In the genomic region with DNA sequence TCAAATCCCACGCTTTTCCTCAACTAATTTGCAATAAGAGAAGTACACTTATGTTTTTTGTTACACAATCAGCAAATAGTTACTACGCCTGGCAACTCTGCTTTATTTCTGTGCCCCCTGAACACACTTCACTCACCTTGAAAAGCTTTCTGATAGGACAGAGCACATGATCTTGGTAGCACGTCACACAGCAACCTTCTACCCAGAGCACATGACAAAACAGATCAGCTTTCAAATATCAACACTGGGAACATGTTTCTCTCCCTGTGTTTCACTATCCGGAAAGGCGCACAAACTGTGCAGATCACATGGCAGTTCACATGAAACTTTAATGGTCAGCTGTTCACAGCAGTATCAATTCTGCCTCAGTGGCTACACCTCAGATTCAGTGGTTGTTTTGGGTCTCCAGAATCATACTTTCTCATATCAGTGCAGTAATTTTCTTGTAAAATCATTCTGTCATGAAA, we compare ENCODE assay signal across 8 cellular contexts. TPM values are rescaled to one million over a fixed set of nuclear protein-coding genes. Genes with fewer than 3 reads are reported as not detected.
DNase-seq lines count a peak whose midpoint lies in the region; ATAC-seq and TF ChIP-seq lines count a peak whose summit lies in the region.

No MANE protein-coding gene starts in this region.

- H3K4me1 ChIP-seq in BE2C (no peaks in the 10 kb centered on the region), lung (ENCODE audit: control insufficient read depth in 2 of 2, insufficient read depth in 2 of 2, low read length in 2 of 2) (peaks cover 0 to 2% of the 10 kb centered on the region in 2 donors)

- TF ChIP-seq CTCF in BE2C (IDR thresholded peaks at IDR 0.05; ENCODE audit: low read depth, low read length) = no peak
- TF ChIP-seq CTCF in brain (conservative IDR thresholded peaks at IDR 0.05) = no peak
- no peak for TF ChIP-seq CTCF in lung (IDR thresholded peaks at IDR 0.05; ENCODE audit: control extremely low read depth, extremely low read depth)

- H3K27ac ChIP-seq in lung (ENCODE audit: low read depth in 1 of 2, low read length in 1 of 2) = peak overlapping the region; percentile 77 to 95

- WGBS in lung, 2 donors = 52 to 63% methylated on average over 5 of the region's 5 CpGs

- H3K4me3 ChIP-seq in BE2C (ENCODE audit: low read depth, low read length) (peak overlapping the region; percentile 80), lung (no peak overlapping the region)

- H3K9me3 ChIP-seq in BE2C = no peaks in the 10 kb centered on the region
- no peaks in the 10 kb centered on the region for H3K9me3 ChIP-seq in lung (ENCODE audit: control insufficient read depth in 2 of 2, insufficient read depth in 1 of 2, low read length in 1 of 2)

- no peaks in the 10 kb centered on the region for H3K36me3 ChIP-seq in BE2C
- no peaks in the 10 kb centered on the region for H3K36me3 ChIP-seq in lung (ENCODE audit: control insufficient read depth in 2 of 2, insufficient read depth in 2 of 2, low read length in 2 of 2)

- peaks cover 3% of the 10 kb centered on the region for H3K36me3 Mint-ChIP-seq in brain

- H3K27me3 ChIP-seq in BE2C (no peaks in the 10 kb centered on the region), lung (ENCODE audit: control insufficient read depth, insufficient read depth) (no peaks in the 10 kb centered on the region)

- H3K27me3 Mint-ChIP-seq in brain = peaks cover 9% of the 10 kb centered on the region

- ATAC-seq in lung (ENCODE audit: insufficient read depth, low FRiP score) (no peak), GM18517 (IDR thresholded peaks at IDR 0.05; ENCODE audit: unreplicated experiment) (no peak), HG02798 (IDR thresholded peaks at IDR 0.05; ENCODE audit: poor library complexity, unreplicated experiment) (no peak)

- H3K4me1 Mint-ChIP-seq in brain = peaks cover 87% of the 10 kb centered on the region

- H3K4me3 Mint-ChIP-seq in brain = peak overlapping the region; percentile 88 to 97 (median 93)

- DNase-seq in BE2C (no peak), Kasumi-1 (lab: John Stamatoyannopoulos, UW) (peak; percentile 5 to 20), lung (ENCODE audit: low spot score) (no peak), iPS-NIHi11 (ENCODE audit: low spot score) (no peak), SIG-M5 treated with dmso at 0.1 percent for 504 hours (lab: John Stamatoyannopoulos, UW; ENCODE audit: unreplicated experiment) (no peak)

- peak overlapping the region in 4 of 5 experiments; percentile 46 to 99 (median 78) for H3K27ac Mint-ChIP-seq in brain

- no peaks in the 10 kb centered on the region for H3K9me3 Mint-ChIP-seq in brain

RNA-seq across cellular contexts. Expression of a gene that starts 2.2 kb away (rescaled TPM):
- 6.5 TPM for polyA plus RNA-seq in BE2C (2012; ENCODE audit: insufficient read depth, insufficient read length, low read depth)
- polyA plus RNA-seq in brain (ENCODE audit: insufficient read depth, low read depth, low replicate concordance) (2.0 TPM), lung (10 to 100 TPM; 16.0 to 18.7 TPM)
- 10 to 100 TPM; 15.6 to 23.1 TPM for total RNA-seq in lung

RNA-seq across cellular contexts. Expression of a gene that starts 56.3 kb away (rescaled TPM):
- polyA plus RNA-seq in BE2C (2012; ENCODE audit: insufficient read depth, insufficient read length, low read depth) = 4.1 TPM
- polyA plus RNA-seq in brain (ENCODE audit: insufficient read depth, low read depth, low replicate concordance) = 3.0 TPM
- 1 to 10 TPM; 4.8 to 5.7 TPM for total RNA-seq in lung
- polyA plus RNA-seq in lung = 1 to 10 TPM; 2.9 to 4.5 TPM

Comparison
In these comparisons a context has a peak if more than half of its experiments do, and no peak if none do; other contexts are left out.
1. DNase-seq: peak in Kasumi-1 (2 of 2); none in BE2C (single experiment), lung (single experiment), iPS-NIHi11 (single experiment) and SIG-M5 treated with dmso at 0.1 percent for 504 hours (single experiment).